8 cellular contexts compared by ENCODE assay signal in genomic region chr3:186930143-186930638, GRCh38. TPM values are rescaled to one million over a fixed set of nuclear protein-coding genes. Genes with fewer than 3 reads are reported as not detected.
DNase-seq lines count a peak whose midpoint lies in the region; ATAC-seq and TF ChIP-seq lines count a peak whose summit lies in the region.

TSS of gene ST6GAL1 (plus strand) at chr3:186930526. CDS start at chr3:187042704, 112,178 bp downstream.

- H3K36me3 ChIP-seq in neutrophil: no peaks in the 10 kb centered on the region

- H3K27me3 ChIP-seq in neutrophil: no peaks in the 10 kb centered on the region

- H3K27ac ChIP-seq in neutrophil (peak within 1 kb of the TSS; percentile 87), temporal lobe (ENCODE audit: low read depth, low read length) (peak within 1 kb of the TSS; percentile 76)

- DNase-seq in AG08395 (ENCODE audit: low spot score): peak; percentile 22
- DNase-seq in SIG-M5 (lab: John Stamatoyannopoulos, UW): peak; percentile 22
- peak; percentile 13 to 53 (median 38) for DNase-seq in activated naive CD4-positive, alpha-beta T cell (lab: John Stamatoyannopoulos, UW)
- peak; percentile 82 for DNase-seq in germinal center (ENCODE audit: low spot score)

- TF ChIP-seq CTCF in neutrophil (IDR thresholded peaks at IDR 0.05): peak; percentile 50

- ATAC-seq in GM19025 (IDR thresholded peaks at IDR 0.05; ENCODE audit: low read depth, unreplicated experiment): peak; percentile 47
- ATAC-seq in HG03280 (IDR thresholded peaks at IDR 0.05; ENCODE audit: unreplicated experiment): peak; percentile 68

- H3K9me3 ChIP-seq in neutrophil: no peaks in the 10 kb centered on the region

- H3K4me1 ChIP-seq in neutrophil (ENCODE audit: control insufficient read depth in 1 of 2, insufficient read depth in 1 of 2, low read depth in 1 of 2, low read length in 1 of 2): peaks cover 30 to 38% of the 10 kb centered on the region in 2 experiments

- H3K4me3 ChIP-seq in neutrophil (ENCODE audit: low read depth in 1 of 2, low read length in 1 of 2): peak within 1 kb of the TSS; percentile 59 to 91

RNA-seq across cellular contexts. Expression of gene ST6GAL1, which starts in this region (rescaled TPM):
- total RNA-seq in temporal lobe: 48.4 TPM

Comparison
In these comparisons a context has a peak if more than half of its experiments do, and no peak if none do; other contexts are left out.
1. Peak in every context shown above with its lines: DNase-seq, ATAC-seq, H3K4me3 ChIP-seq and H3K27ac ChIP-seq.
2. DNase-seq: peak in every context shown above with its lines; median percentile 82 in germinal center; 38 in activated naive CD4-positive, alpha-beta T cell; 22 in AG08395; 22 in SIG-M5.